Comparison of ENCODE assay signal across 19 cellular contexts in genomic region chr12:119857036-119857435, GRCh38.
"Had no signal": no experiment of that assay in that cellular context is flagged by ENCODE, and none has a peak within 500 bp of the region (broad histone marks: within the 10 kb centered on the region; RNA-seq: fewer than 3 reads in every experiment).

No MANE protein-coding gene starts in this region.

- H3K27me3 Mint-ChIP-seq: activated B cell treated with CpG ODN at 0.5 μM for 24 hours; activated CD4-positive, alpha-beta T cell treated with anti-CD3 and anti-CD28 coated beads for 36 hours; activated CD8-positive, alpha-beta memory T cell treated with anti-CD3 and anti-CD28 coated beads, Interleukin-2, amount 10 ng/mL, durations not matched to agents 7 days and 5 days; activated CD8-positive, alpha-beta T cell treated with anti-CD3 and anti-CD28 coated beads for 36 hours; activated naive CD8-positive, alpha-beta T cell; natural killer cell treated with Interleukin-12 subunit alpha and Interleukin-12 subunit beta and Interleukin-15 and Interleukin-18, amount 100 ng/mL, for 72 hours; stimulated activated naive CD8-positive, alpha-beta T cell treated with anti-CD3 and anti-CD28 coated beads, Interleukin-15, Interleukin-2, amounts not matched to agents 100 ng/mL and 50 ng/mL, for 24 hours had no signal

- H3K27ac Mint-ChIP-seq: activated B cell treated with CpG ODN at 0.5 μM for 24 hours; activated CD4-positive, alpha-beta T cell treated with anti-CD3 and anti-CD28 coated beads for 36 hours; activated CD8-positive, alpha-beta memory T cell treated with anti-CD3 and anti-CD28 coated beads, Interleukin-2, amount 10 ng/mL, durations not matched to agents 7 days and 5 days; activated CD8-positive, alpha-beta T cell treated with anti-CD3 and anti-CD28 coated beads for 36 hours; activated naive CD8-positive, alpha-beta T cell; natural killer cell treated with Interleukin-12 subunit alpha and Interleukin-12 subunit beta and Interleukin-15 and Interleukin-18, amount 100 ng/mL, for 72 hours; stimulated activated naive CD8-positive, alpha-beta T cell treated with anti-CD3 and anti-CD28 coated beads, Interleukin-15, Interleukin-2, amounts not matched to agents 100 ng/mL and 50 ng/mL, for 24 hours had no signal

- H3K9me3 ChIP-seq: adrenal gland, neutrophil, thyroid gland, upper lobe of right lung had no signal

- ATAC-seq: activated CD4-positive, alpha-beta T cell treated with anti-CD3 and anti-CD28 coated beads for 36 hours; activated CD8-positive, alpha-beta memory T cell treated with anti-CD3 and anti-CD28 coated beads, Interleukin-2, amount 10 ng/mL, durations not matched to agents 7 days and 5 days; activated CD8-positive, alpha-beta T cell treated with anti-CD3 and anti-CD28 coated beads for 36 hours; natural killer cell treated with Interleukin-12 subunit alpha and Interleukin-12 subunit beta and Interleukin-15 and Interleukin-18, amount 100 ng/mL, for 72 hours; right cardiac atrium; upper lobe of right lung had no signal

- H3K9me3 Mint-ChIP-seq: activated B cell treated with CpG ODN at 0.5 μM for 24 hours; activated CD8-positive, alpha-beta T cell treated with anti-CD3 and anti-CD28 coated beads for 36 hours; activated T-helper 1 cell treated with anti-CD3 and anti-CD28 coated beads, Interleukin-12 subunit alpha, Interleukin-12 subunit beta, Interleukin-2, Interleukin-4 antibody, amounts not matched to agents 30 ng/mL and 10 ng/mL and 1 ng/mL, durations not matched to agents 14 hours and 24 hours and 36 hours; natural killer cell treated with Interleukin-12 subunit alpha and Interleukin-12 subunit beta and Interleukin-15 and Interleukin-18, amount 100 ng/mL, for 72 hours; stimulated activated naive CD8-positive, alpha-beta T cell treated with anti-CD3 and anti-CD28 coated beads, Interleukin-15, Interleukin-2, amounts not matched to agents 100 ng/mL and 50 ng/mL, for 24 hours had no signal

- H3K4me3 ChIP-seq: adrenal gland, thyroid gland, upper lobe of right lung had no signal

- DNase-seq: activated B cell treated with CpG ODN at 0.5 μM for 24 hours; activated CD4-positive, alpha-beta T cell treated with anti-CD3 and anti-CD28 coated beads for 36 hours; activated CD8-positive, alpha-beta memory T cell treated with anti-CD3 and anti-CD28 coated beads, Interleukin-2, amount 10 ng/mL, durations not matched to agents 7 days and 5 days; activated CD8-positive, alpha-beta T cell treated with anti-CD3 and anti-CD28 coated beads for 36 hours; activated gamma-delta T cell treated with Interleukin-2 at 50 U/mL for 16 hours; adrenal gland; hypothalamus; right cardiac atrium; stimulated activated CD4-positive, alpha-beta T cell treated with anti-CD3 and anti-CD28 coated beads, Interleukin-4, amount 100 ng/mL, for 4 hours; substantia nigra; T-helper 1 cell; T1000; thyroid gland; upper lobe of right lung had no signal

- H3K4me3 Mint-ChIP-seq: activated B cell treated with CpG ODN at 0.5 μM for 24 hours; activated CD4-positive, alpha-beta T cell treated with anti-CD3 and anti-CD28 coated beads for 36 hours; activated CD8-positive, alpha-beta memory T cell treated with anti-CD3 and anti-CD28 coated beads, Interleukin-2, amount 10 ng/mL, durations not matched to agents 7 days and 5 days; activated CD8-positive, alpha-beta T cell treated with anti-CD3 and anti-CD28 coated beads for 36 hours; activated naive CD8-positive, alpha-beta T cell; activated T-helper 1 cell treated with anti-CD3 and anti-CD28 coated beads, Interleukin-12 subunit alpha, Interleukin-12 subunit beta, Interleukin-2, Interleukin-4 antibody, amounts not matched to agents 30 ng/mL and 10 ng/mL and 1 ng/mL, durations not matched to agents 14 hours and 24 hours and 36 hours; stimulated activated naive CD8-positive, alpha-beta T cell treated with anti-CD3 and anti-CD28 coated beads, Interleukin-15, Interleukin-2, amounts not matched to agents 100 ng/mL and 50 ng/mL, for 24 hours had no signal

- H3K4me1 Mint-ChIP-seq: activated B cell treated with CpG ODN at 0.5 μM for 24 hours; activated CD8-positive, alpha-beta memory T cell treated with anti-CD3 and anti-CD28 coated beads, Interleukin-2, amount 10 ng/mL, durations not matched to agents 7 days and 5 days had no signal

- H3K36me3 Mint-ChIP-seq: activated naive CD8-positive, alpha-beta T cell had no signal
